31 cellular contexts compared by ENCODE assay signal in the genomic region with DNA sequence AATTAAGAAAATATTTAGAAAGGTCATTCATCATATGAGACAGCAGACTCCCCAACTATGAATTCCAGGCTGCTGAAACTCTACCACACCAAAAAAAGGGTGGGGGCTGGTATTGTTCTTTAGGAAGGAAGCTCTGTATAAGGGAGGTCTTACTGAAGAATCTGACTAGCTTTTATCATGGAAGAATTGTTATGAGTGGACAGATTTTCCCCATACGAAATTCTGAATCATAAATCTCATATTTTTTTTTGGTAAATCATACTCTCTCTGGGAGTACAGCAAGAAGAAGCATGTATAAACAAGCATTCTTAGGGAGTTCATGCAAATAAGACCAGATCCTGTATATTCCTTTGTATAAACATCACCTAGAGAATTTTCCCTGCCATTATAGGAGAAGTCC.
"Had no signal": no experiment of that assay in that cellular context is flagged by ENCODE, and none has a peak within 500 bp of the region (broad histone marks: within the 10 kb centered on the region; RNA-seq: fewer than 3 reads in every experiment).

No MANE protein-coding gene starts in this region.

- H3K4me1 ChIP-seq: adrenal gland, body of pancreas, pancreas, prostate gland, right atrium auricular region, upper lobe of right lung had no signal

- DNase-seq: activated CD4-positive, alpha-beta T cell treated with anti-CD3 and anti-CD28 coated beads for 4 hours; activated CD4-positive, alpha-beta T cell treated with anti-CD3 and anti-CD28 coated beads, Interleukin-2, amount 50 U/mL, for 48 hours; activated CD8-positive, alpha-beta memory T cell treated with anti-CD3 and anti-CD28 coated beads for 24 hours; activated effector memory CD4-positive, alpha-beta T cell treated with Interleukin-2 at 50 U/mL for 16 hours; activated naive CD4-positive, alpha-beta T cell treated with anti-CD3 and anti-CD28 coated beads for 36 hours; activated naive CD8-positive, alpha-beta T cell treated with anti-CD3 and anti-CD28 coated beads for 36 hours; aorta; dermis blood vessel endothelial cell; effector CD8-positive, alpha-beta T cell; erythroblast; foreskin melanocyte; left ventricle myocardium inferior; pancreas; stimulated activated CD4-positive, alpha-beta T cell treated with anti-CD3 and anti-CD28 coated beads, Interleukin-12 subunit alpha, Interleukin-12 subunit beta, amount 100 ng/mL, for 4 hours; stimulated activated CD4-positive, alpha-beta T cell treated with anti-CD3 and anti-CD28 coated beads, Interleukin-4, amount 100 ng/mL, for 1 hour; stimulated activated naive CD8-positive, alpha-beta T cell treated with anti-CD3 and anti-CD28 coated beads, Interleukin-15, Interleukin-2, amounts not matched to agents 100 U/mL and 50 U/mL, for 24 hours; SW 1271; T-helper 9 cell; upper lobe of right lung had no signal

- H3K36me3 ChIP-seq: adrenal gland, pancreas, prostate gland, right atrium auricular region, upper lobe of right lung had no signal

- H3K9me3 Mint-ChIP-seq: activated naive CD4-positive, alpha-beta T cell treated with anti-CD3 and anti-CD28 coated beads for 36 hours; activated naive CD8-positive, alpha-beta T cell treated with anti-CD3 and anti-CD28 coated beads for 36 hours; central memory CD8-positive, alpha-beta T cell; natural killer cell treated with Interleukin-12 subunit alpha and Interleukin-12 subunit beta and Interleukin-15 and Interleukin-18, amount 100 ng/mL, for 72 hours; T-helper 1 cell treated with Interleukin-12 subunit alpha and Interleukin-12 subunit beta and Interleukin-4 antibody, amounts not matched to agents 30 μg/mL and 1 μg/mL, for 36 hours had no signal

- H3K4me3 Mint-ChIP-seq: activated naive CD4-positive, alpha-beta T cell treated with anti-CD3 and anti-CD28 coated beads for 36 hours; activated naive CD8-positive, alpha-beta T cell treated with anti-CD3 and anti-CD28 coated beads for 36 hours; central memory CD8-positive, alpha-beta T cell; natural killer cell treated with Interleukin-12 subunit alpha and Interleukin-12 subunit beta and Interleukin-15 and Interleukin-18, amount 100 ng/mL, for 72 hours; T-helper 1 cell treated with Interleukin-12 subunit alpha and Interleukin-12 subunit beta and Interleukin-4 antibody, amounts not matched to agents 30 μg/mL and 1 μg/mL, for 36 hours had no signal

- H3K9me3 ChIP-seq: adrenal gland, body of pancreas, left ventricle myocardium inferior, mucosa of descending colon, neutrophil, pancreas, prostate gland, right atrium auricular region, upper lobe of right lung had no signal

- ATAC-seq: body of pancreas; mucosa of descending colon; natural killer cell treated with Interleukin-12 subunit alpha and Interleukin-12 subunit beta and Interleukin-15 and Interleukin-18, amount 100 ng/mL, for 72 hours; stimulated activated naive CD8-positive, alpha-beta T cell treated with anti-CD3 and anti-CD28 coated beads, Interleukin-15, Interleukin-2, amounts not matched to agents 100 U/mL and 50 U/mL, for 24 hours; upper lobe of right lung had no signal

- H3K36me3 Mint-ChIP-seq: activated naive CD8-positive, alpha-beta T cell treated with anti-CD3 and anti-CD28 coated beads for 36 hours; natural killer cell treated with Interleukin-12 subunit alpha and Interleukin-12 subunit beta and Interleukin-15 and Interleukin-18, amount 100 ng/mL, for 72 hours had no signal

- H3K4me1 Mint-ChIP-seq: activated naive CD8-positive, alpha-beta T cell treated with anti-CD3 and anti-CD28 coated beads for 36 hours; central memory CD8-positive, alpha-beta T cell had no signal

- H3K4me3 ChIP-seq: adrenal gland, body of pancreas, left ventricle myocardium inferior, lung, mucosa of descending colon, pancreas, prostate gland, right atrium auricular region, SK-N-MC, upper lobe of right lung had no signal

- H3K27me3 Mint-ChIP-seq: activated naive CD8-positive, alpha-beta T cell treated with anti-CD3 and anti-CD28 coated beads for 36 hours; central memory CD8-positive, alpha-beta T cell; natural killer cell treated with Interleukin-12 subunit alpha and Interleukin-12 subunit beta and Interleukin-15 and Interleukin-18, amount 100 ng/mL, for 72 hours had no signal

- H3K27ac Mint-ChIP-seq: activated naive CD4-positive, alpha-beta T cell treated with anti-CD3 and anti-CD28 coated beads for 36 hours; activated naive CD8-positive, alpha-beta T cell treated with anti-CD3 and anti-CD28 coated beads for 36 hours; natural killer cell treated with Interleukin-12 subunit alpha and Interleukin-12 subunit beta and Interleukin-15 and Interleukin-18, amount 100 ng/mL, for 72 hours; T-helper 1 cell treated with Interleukin-12 subunit alpha and Interleukin-12 subunit beta and Interleukin-4 antibody, amounts not matched to agents 30 μg/mL and 1 μg/mL, for 36 hours had no signal

- H3K27me3 ChIP-seq: adrenal gland, body of pancreas, neutrophil, pancreas, right atrium auricular region, upper lobe of right lung had no signal

- H3K27ac ChIP-seq: adrenal gland, body of pancreas, left ventricle myocardium inferior, neutrophil, pancreas, prostate gland, right atrium auricular region, SK-N-MC, upper lobe of right lung, VCaP had no signal
